In genomic region chr19:35266904-35267817, GRCh38 we compare ENCODE assay signal across 8 cellular contexts. TPM values are rescaled to one million over a fixed set of nuclear protein-coding genes. Genes with fewer than 3 reads are reported as not detected.
A peak's percentile ranks its signal among the peaks of the same experiment; 100 is the strongest.
DNase-seq lines count a peak whose midpoint lies in the region; ATAC-seq and TF ChIP-seq lines count a peak whose summit lies in the region.

No MANE protein-coding gene starts in this region.

- peaks cover 48% of the 10 kb centered on the region for H3K36me3 ChIP-seq in NT2/D1 (ENCODE audit: insufficient read depth, insufficient read length, low read length)
- H3K36me3 ChIP-seq in cardiac muscle cell = peaks cover 17% of the 10 kb centered on the region
- H3K36me3 ChIP-seq in trophoblast cell (ENCODE audit: control insufficient read depth in 1 of 2, insufficient read depth in 2 of 2, low read length in 2 of 2) = peaks cover 50 to 51% of the 10 kb centered on the region in 2 experiments

- H2BK12ac ChIP-seq in trophoblast cell (ENCODE audit: low read length) = peak overlapping the region; percentile 2

- H3K4me3 ChIP-seq in NT2/D1 (ENCODE audit: insufficient read length, low read depth) (peak overlapping the region; percentile 66), cardiac muscle cell (peak overlapping the region; percentile 97), trophoblast cell (ENCODE audit: low read depth, low read length) (peak overlapping the region; percentile 67)

- peak; percentile 58 for DNase-seq in GM10266 (ENCODE audit: extremely low spot score)
- no peak for DNase-seq in NT2/D1 (ENCODE audit: low read depth, low spot score)
- DNase-seq in activated naive CD4-positive, alpha-beta T cell treated with anti-CD3 and anti-CD28 coated beads, Interleukin-2, amount 50 U/mL, for 16 hours = peak; percentile 55
- no peak for DNase-seq in cardiac muscle cell (ENCODE audit: low read depth in 1 of 2, low spot score in 1 of 2)
- DNase-seq in trophoblast cell = peak in 1 of 2 donors; percentile 47

- H3K23ac ChIP-seq in trophoblast cell (ENCODE audit: low read length) = no peak overlapping the region

- peak overlapping the region; percentile 89 for H4K8ac ChIP-seq in trophoblast cell (ENCODE audit: low read depth, low read length)

- H3K9ac ChIP-seq in NT2/D1 (ENCODE audit: insufficient read length, low read depth) (peak overlapping the region; percentile 94), trophoblast cell (ENCODE audit: low read length) (peak overlapping the region; percentile 71)

- peaks cover 11% of the 10 kb centered on the region for H3K79me1 ChIP-seq in trophoblast cell (ENCODE audit: low read length)

- H2AFZ ChIP-seq in trophoblast cell (ENCODE audit: insufficient read depth, low read length, poor library complexity) = no peak overlapping the region

- peak overlapping the region; percentile 65 for H2BK5ac ChIP-seq in trophoblast cell (ENCODE audit: low read depth, low read length, poor library complexity)

- H2AK5ac ChIP-seq in trophoblast cell (ENCODE audit: low read length) = peak overlapping the region; percentile 67

- no peak for ATAC-seq in GM18502 (IDR thresholded peaks at IDR 0.05; ENCODE audit: poor library complexity, unreplicated experiment)
- no peak for ATAC-seq in HG02571 (IDR thresholded peaks at IDR 0.05; ENCODE audit: unreplicated experiment)
- no peak for ATAC-seq in GM18519 (IDR thresholded peaks at IDR 0.05; ENCODE audit: low FRiP score, unreplicated experiment)

- H3K79me2 ChIP-seq in trophoblast cell (ENCODE audit: control insufficient read depth, insufficient read depth, low read length, poor library complexity) = peaks cover 11% of the 10 kb centered on the region

- H3K27me3 ChIP-seq in NT2/D1 (ENCODE audit: insufficient read depth, insufficient read length) (no peaks in the 10 kb centered on the region), cardiac muscle cell (no peaks in the 10 kb centered on the region), trophoblast cell (ENCODE audit: insufficient read depth, low read length) (no peaks in the 10 kb centered on the region)

- TF ChIP-seq CTCF in GM10266 (IDR thresholded peaks at IDR 0.05; ENCODE audit: control insufficient read depth, insufficient read depth, low read depth, missing control alignments) = no peak
- TF ChIP-seq CTCF in cardiac muscle cell (IDR thresholded peaks at IDR 0.05; ENCODE audit: low read depth, low read length) = no peak

- peak overlapping the region; percentile 56 for H2BK120ac ChIP-seq in trophoblast cell (ENCODE audit: insufficient read depth, low read length, poor library complexity)

- peak overlapping the region; percentile 95 for H3K4ac ChIP-seq in trophoblast cell (ENCODE audit: low read depth, low read length)

- peak overlapping the region; percentile 94 for H4K12ac ChIP-seq in trophoblast cell (ENCODE audit: low read depth, low read length)

- peak overlapping the region; percentile 69 for H3K4me2 ChIP-seq in trophoblast cell (ENCODE audit: low read length)

- peak overlapping the region; percentile 73 for H3K18ac ChIP-seq in trophoblast cell (ENCODE audit: low read length)

- H3K27ac ChIP-seq in cardiac muscle cell (peak overlapping the region; percentile 79), trophoblast cell (ENCODE audit: low read depth, low read length) (peak overlapping the region; percentile 89)

- peak overlapping the region; percentile 83 for H3K14ac ChIP-seq in trophoblast cell (ENCODE audit: low read length)

- H3K4me1 ChIP-seq in NT2/D1 (ENCODE audit: insufficient read depth, insufficient read length) (peaks cover 14% of the 10 kb centered on the region), cardiac muscle cell (ENCODE audit: low read depth) (peaks cover 6% of the 10 kb centered on the region), trophoblast cell (ENCODE audit: control insufficient read depth in 1 of 2, insufficient read depth in 2 of 2, low read length in 2 of 2) (peaks cover 12 to 15% of the 10 kb centered on the region in 2 experiments)

- H4K91ac ChIP-seq in trophoblast cell (ENCODE audit: low read depth, low read length) = peak overlapping the region; percentile 90

- H3K9me3 ChIP-seq in NT2/D1 (ENCODE audit: insufficient read depth, low read length) (no peaks in the 10 kb centered on the region), cardiac muscle cell (ENCODE audit: low read depth) (no peaks in the 10 kb centered on the region), trophoblast cell (ENCODE audit: insufficient read depth, low read depth, low read length) (no peaks in the 10 kb centered on the region)

- no CpG with 5 or more reads among the region's 67 CpGs for WGBS in trophoblast cell (ENCODE audit: extremely low coverage, insufficient coverage, insufficient read length)

RNA-seq across cellular contexts. Expression of gene USF2, which starts 1.6 kb away (rescaled TPM):
- total RNA-seq in cardiac muscle cell = 210 and 235 TPM in 2 replicates
- polyA plus RNA-seq in cardiac muscle cell = 27.9 and 31.7 TPM in 2 replicates
- polyA plus RNA-seq in trophoblast cell (2013) = 75.6 and 76.3 TPM in 2 replicates

RNA-seq across cellular contexts. Expression of gene HAMP, which starts 15.2 kb away (rescaled TPM):
- 2.5 and 3.7 TPM in 2 replicates for total RNA-seq in cardiac muscle cell
- polyA plus RNA-seq in cardiac muscle cell = 10.6 and 25.6 TPM in 2 replicates
- polyA plus RNA-seq in trophoblast cell (2013) = 0.08 TPM in 1 of 2 replicates, not detected in the other

RNA-seq across cellular contexts. Expression of gene LSR, which starts 18.4 kb away (rescaled TPM):
- 40.1 and 63.6 TPM in 2 replicates for total RNA-seq in cardiac muscle cell
- polyA plus RNA-seq in cardiac muscle cell = 77.0 and 91.9 TPM in 2 replicates
- 71.4 and 74.4 TPM in 2 replicates for polyA plus RNA-seq in trophoblast cell (2013)

RNA-seq across cellular contexts. Expression of gene MAG, which starts 24.8 kb away (rescaled TPM):
- total RNA-seq in cardiac muscle cell = 2.1 and 2.4 TPM in 2 replicates
- 1.2 and 1.3 TPM in 2 replicates for polyA plus RNA-seq in cardiac muscle cell
- polyA plus RNA-seq in trophoblast cell (2013) = 0.17 and 0.49 TPM in 2 replicates

RNA-seq across cellular contexts. Expression of gene FAM187B, which starts 38.6 kb away (rescaled TPM):
- not detected in 2 replicates for total RNA-seq in cardiac muscle cell
- not detected in 2 replicates for polyA plus RNA-seq in cardiac muscle cell
- polyA plus RNA-seq in trophoblast cell (2013) = not detected in 2 replicates

Comparison
In these comparisons a context has a peak if more than half of its experiments do, and no peak if none do; other contexts are left out.
1. DNase-seq: peak in GM10266 (single experiment) and activated naive CD4-positive, alpha-beta T cell treated with anti-CD3 and anti-CD28 coated beads, Interleukin-2, amount 50 U/mL, for 16 hours (single experiment); none in NT2/D1 (single experiment) and cardiac muscle cell (0 of 2).
2. Peak in every context shown above with its lines, with median percentiles within 50 percentile points of each other: H3K4me3 ChIP-seq.